Comparison of ENCODE assay signal across 16 cellular contexts in the genomic region with DNA sequence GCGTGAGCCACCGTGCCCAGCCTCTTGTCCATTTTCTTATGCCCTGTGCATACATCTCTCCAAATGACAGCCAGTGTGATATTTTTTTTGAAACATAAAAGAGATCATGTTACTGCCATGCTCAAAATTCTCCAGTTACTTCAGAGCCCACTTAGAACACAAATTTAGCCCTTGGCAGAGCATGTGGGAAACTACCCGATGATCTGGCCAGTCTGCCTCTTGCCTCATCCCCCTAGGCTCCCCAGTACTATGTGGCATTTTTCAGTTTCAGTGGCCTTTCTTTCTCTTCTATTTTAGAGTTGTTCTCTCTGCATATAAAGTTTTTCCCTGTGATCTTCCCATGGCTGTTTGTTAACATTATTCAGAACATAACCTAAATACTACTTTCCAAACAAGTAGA.
DNase-seq lines count a peak whose midpoint lies in the region; ATAC-seq and TF ChIP-seq lines count a peak whose summit lies in the region.
"Had no signal": no experiment of that assay in that cellular context is flagged by ENCODE, and none has a peak within 500 bp of the region (broad histone marks: within the 10 kb centered on the region; RNA-seq: fewer than 3 reads in every experiment).

No MANE protein-coding gene starts in this region.

- H3K36me3 Mint-ChIP-seq in CD8-positive, alpha-beta T cell: no peaks in the 10 kb centered on the region
- H3K36me3 Mint-ChIP-seq: CD14-positive monocyte; CD8-positive, alpha-beta memory T cell had no signal

- H3K9me3 Mint-ChIP-seq in CD8-positive, alpha-beta T cell: no peaks in the 10 kb centered on the region
- H3K9me3 Mint-ChIP-seq: CD8-positive, alpha-beta memory T cell had no signal

- H3K36me3 ChIP-seq in CD8-positive, alpha-beta T cell (ENCODE audit: insufficient read depth, low read length): no peaks in the 10 kb centered on the region

- TF ChIP-seq CTCF in CD8-positive, alpha-beta T cell (IDR thresholded peaks at IDR 0.05): no peak

- no peaks in the 10 kb centered on the region for H3K4me1 Mint-ChIP-seq in CD8-positive, alpha-beta T cell (ENCODE audit: low read depth)
- H3K4me1 Mint-ChIP-seq: CD14-positive monocyte; CD8-positive, alpha-beta memory T cell had no signal

- no peaks in the 10 kb centered on the region for H3K9me3 ChIP-seq in right cardiac atrium (ENCODE audit: control insufficient read depth, low read length)
- no peaks in the 10 kb centered on the region for H3K9me3 ChIP-seq in CD8-positive, alpha-beta T cell (ENCODE audit: low read length)

- no peak overlapping the region for H3K27ac ChIP-seq in right cardiac atrium (ENCODE audit: low read length)
- H3K27ac ChIP-seq in CD8-positive, alpha-beta T cell (ENCODE audit: low read depth, low read length): no peak overlapping the region
- H3K27ac ChIP-seq: 22Rv1, GM23248 had no signal

- no peak overlapping the region for H3K27ac Mint-ChIP-seq in CD8-positive, alpha-beta T cell
- H3K27ac Mint-ChIP-seq: CD14-positive monocyte had no signal

- 54% methylated on average over 3 of the region's 3 CpGs for WGBS in right cardiac atrium

- POLR2A ChIA-PET in CD8-positive, alpha-beta T cell (lab: Charles Lee): no interaction called here

- CTCF ChIA-PET in CD8-positive, alpha-beta T cell (lab: Charles Lee): interaction anchor here (0.6 to 1.5 kb wide), 5 partner anchors 14 to 587 kb away, joined by 3 to 6 read pairs (median 3); no protein-coding TSS in a partner anchor

- no peak overlapping the region for H3K4me3 ChIP-seq in right cardiac atrium (ENCODE audit: low read length)
- H3K4me3 ChIP-seq in CD8-positive, alpha-beta T cell (ENCODE audit: low read depth, low read length): no peak overlapping the region
- H3K4me3 ChIP-seq: GM23248 had no signal

- peaks cover 2% of the 10 kb centered on the region for H3K27me3 Mint-ChIP-seq in CD8-positive, alpha-beta T cell (ENCODE audit: low read depth)
- H3K27me3 Mint-ChIP-seq: CD8-positive, alpha-beta memory T cell had no signal

- ATAC-seq in left ventricle myocardium superior: peak; percentile 64
- peak; percentile 29 to 57 for ATAC-seq in right cardiac atrium
- no peak for ATAC-seq in CD8-positive, alpha-beta T cell
- ATAC-seq in HG02623 (IDR thresholded peaks at IDR 0.05; ENCODE audit: unreplicated experiment): no peak
- ATAC-seq: HCT116 had no signal

- DNase-seq in NCI-H2029 treated with DMSO at 0.1 percent for 48 hours (lab: John Stamatoyannopoulos, UW): peak; percentile 14
- no peak for DNase-seq in NCI-H2029 (lab: John Stamatoyannopoulos, UW)
- DNase-seq in left ventricle myocardium superior: no peak
- no peak for DNase-seq in cardiac septum (ENCODE audit: low spot score)
- no peak for DNase-seq in right cardiac atrium
- DNase-seq in occipital lobe (lab: John Stamatoyannopoulos, UW): no peak
- DNase-seq in CD8-positive, alpha-beta T cell: no peak
- DNase-seq: CD8-positive, alpha-beta memory T cell; DMS53; GF-D8; GM23248; IMR-90 had no signal

- intact Hi-C loops in left ventricle myocardium superior (cut with micrococcal nuclease) (loop anchor here (10.0 kb wide), 1 partner anchor 317 kb away; no protein-coding TSS in a partner anchor), cardiac septum (cut with DNase I) (loop anchor here (10.0 kb wide), 1 partner anchor 337 kb away; no protein-coding TSS in a partner anchor), right cardiac atrium (cut with DNase I) (loop anchor here (2.0 to 10.0 kb wide), 3 partner anchors 337 to 347 kb away; no protein-coding TSS in a partner anchor)
- intact Hi-C loops in CD8-positive, alpha-beta T cell (cut with DNase I, micrococcal nuclease): loop anchor here (5.0 kb wide), 1 partner anchor 584 kb away; no protein-coding TSS in a partner anchor

- H3K4me3 Mint-ChIP-seq in CD8-positive, alpha-beta T cell: no peak overlapping the region
- H3K4me3 Mint-ChIP-seq: CD14-positive monocyte; CD8-positive, alpha-beta memory T cell had no signal

- H3K4me1 ChIP-seq in right cardiac atrium (ENCODE audit: control insufficient read depth, insufficient read depth, low read length): no peaks in the 10 kb centered on the region
- no peaks in the 10 kb centered on the region for H3K4me1 ChIP-seq in CD8-positive, alpha-beta T cell (ENCODE audit: insufficient read depth, low read length)

- H3K27me3 ChIP-seq in right cardiac atrium (ENCODE audit: control insufficient read depth, insufficient read depth): no peaks in the 10 kb centered on the region
- H3K27me3 ChIP-seq in CD8-positive, alpha-beta T cell (ENCODE audit: insufficient read depth, low read length): no peaks in the 10 kb centered on the region

Comparison
In these comparisons a context has a peak if more than half of its experiments do, and no peak if none do; other contexts are left out.
1. ATAC-seq: peak in left ventricle myocardium superior (single experiment) and right cardiac atrium (2 of 2); none in CD8-positive, alpha-beta T cell (single experiment) and HG02623 (single experiment).